In the genomic region with DNA sequence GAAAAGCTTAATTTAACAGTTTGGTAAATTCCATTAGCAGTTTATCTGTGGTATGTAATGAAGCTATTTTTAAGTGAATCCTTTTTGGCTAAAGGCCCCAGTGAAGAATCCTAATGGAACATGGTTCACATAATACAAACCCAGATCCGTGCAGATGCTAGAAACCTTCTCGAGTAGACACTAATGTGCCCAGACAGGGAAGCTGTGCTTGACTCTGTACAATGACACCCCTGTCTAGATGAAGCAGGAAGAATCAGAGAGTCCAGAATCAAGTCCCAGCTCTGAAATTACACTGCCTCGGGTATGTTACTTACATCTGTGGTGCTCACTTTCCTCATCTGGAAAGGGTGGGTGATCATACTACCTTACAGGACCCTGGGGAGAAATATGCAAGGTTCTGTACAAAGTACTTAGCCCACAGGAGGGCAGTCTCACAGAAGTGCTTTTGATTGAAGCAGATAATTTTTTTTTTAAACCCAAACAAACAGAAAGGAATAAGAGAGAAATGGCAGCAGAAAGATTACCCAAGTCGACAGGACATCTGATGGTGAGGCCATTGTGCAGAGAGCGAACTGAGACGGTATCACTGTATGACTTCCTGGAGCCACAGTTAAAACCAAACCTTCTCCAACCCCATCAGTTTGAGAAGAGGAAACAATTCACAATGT, we compare ENCODE assay signal across 13 cellular contexts. TPM values are rescaled to one million over a fixed set of nuclear protein-coding genes. Genes with fewer than 3 reads are reported as not detected.
DNase-seq lines count a peak whose midpoint lies in the region; ATAC-seq and TF ChIP-seq lines count a peak whose summit lies in the region.
"Had no signal": no experiment of that assay in that cellular context is flagged by ENCODE, and none has a peak within 500 bp of the region (broad histone marks: within the 10 kb centered on the region; RNA-seq: fewer than 3 reads in every experiment).

No MANE protein-coding gene starts in this region.

- peak; percentile 29; the same call in 1 of the 2 replicates for TF ChIP-seq CTCF in VCaP (conservative IDR thresholded peaks at IDR 0.05)

- peaks cover 48% of the 10 kb centered on the region for H3K4me1 Mint-ChIP-seq in stimulated activated naive CD8-positive, alpha-beta T cell treated with anti-CD3 and anti-CD28 coated beads, Interleukin-15, Interleukin-2, amounts not matched to agents 100 ng/mL and 50 ng/mL, for 24 hours (ENCODE audit: low read depth)

- intact Hi-C loops in Right ventricle myocardium superior (cut with DNase I) = no loop called here

- peak overlapping the region; percentile 78 for H3K27ac Mint-ChIP-seq in stimulated activated naive CD8-positive, alpha-beta T cell treated with anti-CD3 and anti-CD28 coated beads, Interleukin-15, Interleukin-2, amounts not matched to agents 100 ng/mL and 50 ng/mL, for 24 hours
- H3K27ac Mint-ChIP-seq: stimulated activated memory B cell treated with anti-CD40 and anti-IgM and Interleukin-4, amounts not matched to agents 10 μg/mL and 1 μg/mL and 100 μg/mL, for 72 hours had no signal

- no peak overlapping the region for H3K27ac ChIP-seq in VCaP

- H3K4me3 Mint-ChIP-seq in stimulated activated naive CD8-positive, alpha-beta T cell treated with anti-CD3 and anti-CD28 coated beads, Interleukin-15, Interleukin-2, amounts not matched to agents 100 ng/mL and 50 ng/mL, for 24 hours = no peak overlapping the region
- H3K4me3 Mint-ChIP-seq: stimulated activated memory B cell treated with anti-CD40 and anti-IgM and Interleukin-4, amounts not matched to agents 10 μg/mL and 1 μg/mL and 100 μg/mL, for 72 hours had no signal

- H3K36me3 Mint-ChIP-seq in stimulated activated naive CD8-positive, alpha-beta T cell treated with anti-CD3 and anti-CD28 coated beads, Interleukin-15, Interleukin-2, amounts not matched to agents 100 ng/mL and 50 ng/mL, for 24 hours (ENCODE audit: low read depth) = peaks cover 61% of the 10 kb centered on the region

- no peaks in the 10 kb centered on the region for H3K27me3 Mint-ChIP-seq in stimulated activated naive CD8-positive, alpha-beta T cell treated with anti-CD3 and anti-CD28 coated beads, Interleukin-15, Interleukin-2, amounts not matched to agents 100 ng/mL and 50 ng/mL, for 24 hours
- H3K27me3 Mint-ChIP-seq: stimulated activated memory B cell treated with anti-CD40 and anti-IgM and Interleukin-4, amounts not matched to agents 10 μg/mL and 1 μg/mL and 100 μg/mL, for 72 hours had no signal

- ATAC-seq in stimulated activated naive CD8-positive, alpha-beta T cell treated with anti-CD3 and anti-CD28 coated beads, Interleukin-15, Interleukin-2, amounts not matched to agents 100 U/mL and 50 U/mL, for 24 hours = no peak
- ATAC-seq in Right ventricle myocardium superior (ENCODE audit: poor library complexity) (peak; percentile 39), HG03135 (IDR thresholded peaks at IDR 0.05; ENCODE audit: unreplicated experiment) (no peak)
- ATAC-seq: stimulated activated memory B cell treated with anti-CD40 and anti-IgM and Interleukin-4, amounts not matched to agents 10 μg/mL and 1 μg/mL and 100 μg/mL, for 72 hours had no signal

- H3K9me3 Mint-ChIP-seq in stimulated activated naive CD8-positive, alpha-beta T cell treated with anti-CD3 and anti-CD28 coated beads, Interleukin-15, Interleukin-2, amounts not matched to agents 100 ng/mL and 50 ng/mL, for 24 hours = no peaks in the 10 kb centered on the region
- H3K9me3 Mint-ChIP-seq: stimulated activated memory B cell treated with anti-CD40 and anti-IgM and Interleukin-4, amounts not matched to agents 10 μg/mL and 1 μg/mL and 100 μg/mL, for 72 hours had no signal

- DNase-seq in stimulated activated naive CD8-positive, alpha-beta T cell treated with anti-CD3 and anti-CD28 coated beads, Interleukin-15, Interleukin-2, amounts not matched to agents 100 U/mL and 50 U/mL, for 24 hours = no peak
- DNase-seq in Right ventricle myocardium superior = no peak
- no peak for DNase-seq in NCI-H524 treated with DMSO at 0.1 percent for 48 hours (lab: John Stamatoyannopoulos, UW)
- no peak for DNase-seq in NCI-H2107 treated with DMSO at 0.1 percent for 48 hours (lab: John Stamatoyannopoulos, UW; ENCODE audit: unreplicated experiment)
- DNase-seq in kidney glomerular epithelial cell (lab: John Stamatoyannopoulos, UW) = no peak
- DNase-seq: activated CD4-positive, alpha-beta T cell treated with anti-CD3 and anti-CD28 coated beads, Interleukin-2, amount 50 U/mL, for 1 hour; midbrain; NCI-H226; stimulated activated CD4-positive, alpha-beta T cell treated with anti-CD3 and anti-CD28 coated beads, Interleukin-4, amount 100 ng/mL, for 1 hour had no signal

RNA-seq across cellular contexts. Expression of a gene that starts 8.6 kb away (rescaled TPM):
- total RNA-seq in Right ventricle myocardium superior = 5.2 TPM
